Comparison of ENCODE assay signal across 24 cellular contexts in the genomic region with DNA sequence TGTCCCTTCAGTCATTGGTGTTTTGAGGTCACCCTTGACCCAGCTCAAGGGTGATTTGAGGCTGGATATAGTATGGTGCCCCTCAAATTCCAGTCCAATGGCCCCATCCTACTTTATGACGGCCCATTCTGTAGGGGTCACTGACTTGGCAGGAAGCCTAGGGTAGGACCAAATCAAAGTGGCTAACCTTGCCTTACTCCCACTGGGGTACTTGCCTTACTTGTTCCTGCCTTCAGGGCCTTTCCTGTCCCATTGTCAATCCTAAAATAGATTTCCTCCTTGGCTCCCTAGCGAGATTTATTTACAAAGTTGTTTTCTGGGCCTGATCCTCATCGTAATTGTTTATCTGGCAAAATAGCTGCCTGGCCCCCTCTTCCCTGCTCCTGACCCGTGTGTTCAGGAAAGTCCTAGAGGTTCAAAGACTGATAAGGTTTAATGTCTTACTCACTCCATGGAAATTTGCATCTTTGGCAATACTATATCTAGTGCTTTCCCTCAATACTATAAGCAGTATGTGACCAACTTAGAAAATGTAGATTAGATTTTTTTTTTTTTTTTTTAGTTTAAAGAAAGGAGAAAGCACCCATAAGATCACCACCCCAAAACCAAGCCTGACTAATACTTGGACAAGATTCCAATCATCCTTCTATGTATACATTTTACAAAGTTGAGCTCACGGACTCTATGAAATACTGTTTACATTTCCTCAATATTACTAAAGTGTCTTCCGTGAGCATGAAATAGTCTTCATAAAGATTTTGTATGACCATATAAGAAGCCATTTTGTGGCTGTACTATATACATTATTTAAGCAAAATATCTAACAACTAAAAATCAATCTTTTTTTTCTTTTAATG. TPM values are rescaled to one million over a fixed set of nuclear protein-coding genes. Genes with fewer than 3 reads are reported as not detected.
DNase-seq lines count a peak whose midpoint lies in the region; ATAC-seq and TF ChIP-seq lines count a peak whose summit lies in the region.
"Had no signal": no experiment of that assay in that cellular context is flagged by ENCODE, and none has a peak within 500 bp of the region (broad histone marks: within the 10 kb centered on the region; RNA-seq: fewer than 3 reads in every experiment).

No MANE protein-coding gene starts in this region.

- no peak overlapping the region for H3K27ac ChIP-seq in H9 (ENCODE audit: insufficient read length, low read depth, low read length)
- H3K27ac ChIP-seq: 22Rv1, hepatocyte, prostate gland, upper lobe of right lung had no signal

- no peak for DNase-seq in T-helper 2 cell treated with Interferon-gamma antibody and Interleukin-4, amounts not matched to agents 5 μg/mL and 100 μg/mL, for 36 hours (ENCODE audit: low spot score)
- no peak for DNase-seq in T-helper 2 cell
- peak; percentile 30 for DNase-seq in ELR (ENCODE audit: low read depth)
- no peak for DNase-seq in activated naive CD8-positive, alpha-beta T cell treated with anti-CD3 and anti-CD28 coated beads, Interleukin-2, amount 50 U/mL, for 24 hours
- no peak for DNase-seq in naive B cell
- DNase-seq in H9: no peak
- DNase-seq in sciatic nerve (ENCODE audit: low spot score): no peak
- DNase-seq in 8988T: no peak
- DNase-seq: activated CD8-positive, alpha-beta memory T cell treated with anti-CD3 and anti-CD28 coated beads, Interleukin-2, amount 10 ng/mL, durations not matched to agents 7 days and 5 days; activated gamma-delta T cell treated with Interleukin-2 at 50 U/mL for 16 hours; cortex of kidney; DMS79; foreskin fibroblast; small intestine; stimulated activated CD4-positive, alpha-beta T cell treated with anti-CD3 and anti-CD28 coated beads, Interleukin-4, amount 100 ng/mL, for 4 hours; T-helper 9 cell; upper lobe of right lung had no signal

- H4K91ac ChIP-seq in H9 (ENCODE audit: insufficient read length, low read depth, low read length): no peak overlapping the region

- peaks cover 35% of the 10 kb centered on the region for H3K9me3 ChIP-seq in H9 (ENCODE audit: control insufficient read depth, low read depth, low read length)
- H3K9me3 ChIP-seq: prostate gland, upper lobe of right lung had no signal

- no peaks in the 10 kb centered on the region for H3K9me3 Mint-ChIP-seq in T-helper 2 cell treated with Interferon-gamma antibody and Interleukin-4, amounts not matched to agents 5 μg/mL and 100 μg/mL, for 36 hours
- H3K9me3 Mint-ChIP-seq in activated naive CD8-positive, alpha-beta T cell treated with anti-CD3 and anti-CD28 coated beads, Interleukin-2, amount 50 U/mL, for 24 hours: peaks cover 4% of the 10 kb centered on the region
- no peaks in the 10 kb centered on the region for H3K9me3 Mint-ChIP-seq in naive B cell
- H3K9me3 Mint-ChIP-seq in H9: peaks cover 48 to 56% of the 10 kb centered on the region in 2 experiments

- H2BK20ac ChIP-seq in H9 (ENCODE audit: low read depth, low read length, poor library complexity, severe bottlenecking): no peak overlapping the region

- no peak overlapping the region for H4K8ac ChIP-seq in H9 (replicated peaks; ENCODE audit: insufficient read length, low read depth, low read length)

- no peaks in the 10 kb centered on the region for H3K79me1 ChIP-seq in H9 (ENCODE audit: insufficient read depth, low read depth, low read length, poor library complexity, severe bottlenecking)

- H3K4me1 ChIP-seq in H9 (ENCODE audit: insufficient read depth, low read length): no peaks in the 10 kb centered on the region
- H3K4me1 ChIP-seq: prostate gland had no signal

- H3K18ac ChIP-seq in H9 (ENCODE audit: insufficient read length, low read depth, low read length): no peak overlapping the region

- no peak overlapping the region for H4K5ac ChIP-seq in H9 (ENCODE audit: insufficient read length, low read depth, low read length)

- H2BK12ac ChIP-seq in H9 (ENCODE audit: insufficient read length, low read depth, low read length): no peak overlapping the region

- no peak overlapping the region for H3K4me2 ChIP-seq in H9 (ENCODE audit: insufficient read depth, insufficient read length, low read length)
- H3K4me2 ChIP-seq: hepatocyte had no signal

- H3K4me1 Mint-ChIP-seq in T-helper 2 cell treated with Interferon-gamma antibody and Interleukin-4, amounts not matched to agents 5 μg/mL and 100 μg/mL, for 36 hours (ENCODE audit: low read depth): peaks cover 45% of the 10 kb centered on the region
- H3K4me1 Mint-ChIP-seq in activated naive CD8-positive, alpha-beta T cell treated with anti-CD3 and anti-CD28 coated beads, Interleukin-2, amount 50 U/mL, for 24 hours: peaks cover 69% of the 10 kb centered on the region
- H3K4me1 Mint-ChIP-seq in naive B cell (peaks cover 35 to 66% (median 47%) of the 10 kb centered on the region in 3 donors), H9 (peaks cover 8% of the 10 kb centered on the region in 2 experiments; a peak in 2 of 4 replicates)
- H3K4me1 Mint-ChIP-seq: brain had no signal

- H3T11ph ChIP-seq in H9 (ENCODE audit: low read length): no peak overlapping the region

- no peaks in the 10 kb centered on the region; the same call in 1 of the 2 replicates for H3K79me2 ChIP-seq in H9 (ENCODE audit: insufficient read depth, low read length)

- no peak overlapping the region for H3K56ac ChIP-seq in H9 (ENCODE audit: insufficient read length, low read depth, low read length)

- no peak overlapping the region for H3K23ac ChIP-seq in H9 (ENCODE audit: insufficient read length, low read depth, low read length)

- no peaks in the 10 kb centered on the region for H3K27me3 Mint-ChIP-seq in T-helper 2 cell treated with Interferon-gamma antibody and Interleukin-4, amounts not matched to agents 5 μg/mL and 100 μg/mL, for 36 hours (ENCODE audit: low read depth)
- H3K27me3 Mint-ChIP-seq in activated naive CD8-positive, alpha-beta T cell treated with anti-CD3 and anti-CD28 coated beads, Interleukin-2, amount 50 U/mL, for 24 hours: no peaks in the 10 kb centered on the region
- H3K27me3 Mint-ChIP-seq in naive B cell (no peaks in the 10 kb centered on the region), H9 (ENCODE audit: low read depth) (no peaks in the 10 kb centered on the region)
- H3K27me3 Mint-ChIP-seq: activated CD8-positive, alpha-beta memory T cell treated with anti-CD3 and anti-CD28 coated beads, Interleukin-2, amount 10 ng/mL, durations not matched to agents 7 days and 5 days; brain had no signal

- no peak overlapping the region for H2AK5ac ChIP-seq in H9 (ENCODE audit: insufficient read length, low read length)

- H3K4me3 Mint-ChIP-seq in T-helper 2 cell treated with Interferon-gamma antibody and Interleukin-4, amounts not matched to agents 5 μg/mL and 100 μg/mL, for 36 hours: no peak overlapping the region
- no peak overlapping the region for H3K4me3 Mint-ChIP-seq in activated naive CD8-positive, alpha-beta T cell treated with anti-CD3 and anti-CD28 coated beads, Interleukin-2, amount 50 U/mL, for 24 hours
- H3K4me3 Mint-ChIP-seq in naive B cell: peak overlapping the region in 1 of 8 donors; percentile 75
- H3K4me3 Mint-ChIP-seq in H9: no peak overlapping the region
- H3K4me3 Mint-ChIP-seq: activated CD8-positive, alpha-beta memory T cell treated with anti-CD3 and anti-CD28 coated beads, Interleukin-2, amount 10 ng/mL, durations not matched to agents 7 days and 5 days; brain; nephron had no signal

- no peak overlapping the region for H2BK15ac ChIP-seq in H9 (ENCODE audit: low read depth, low read length)

- H3K23me2 ChIP-seq in H9 (ENCODE audit: insufficient read length, low read depth, low read length, poor library complexity, severe bottlenecking): no peaks in the 10 kb centered on the region

- H3K36me3 Mint-ChIP-seq in T-helper 2 cell treated with Interferon-gamma antibody and Interleukin-4, amounts not matched to agents 5 μg/mL and 100 μg/mL, for 36 hours (ENCODE audit: low read depth): peaks cover 37% of the 10 kb centered on the region
- peaks cover 42% of the 10 kb centered on the region for H3K36me3 Mint-ChIP-seq in activated naive CD8-positive, alpha-beta T cell treated with anti-CD3 and anti-CD28 coated beads, Interleukin-2, amount 50 U/mL, for 24 hours (ENCODE audit: low read depth)
- H3K36me3 Mint-ChIP-seq in naive B cell: peaks cover 7 to 15% of the 10 kb centered on the region in 2 donors
- H3K36me3 Mint-ChIP-seq in H9 (ENCODE audit: insufficient read depth in 1 of 3, low read depth in 3 of 3): peaks cover 6 to 14% (median 9%) of the 10 kb centered on the region in 3 experiments; a peak in 6 of 7 replicates
- H3K36me3 Mint-ChIP-seq: brain had no signal

- intact Hi-C loops in sciatic nerve (cut with DNase I): no loop called here

- H3K9ac ChIP-seq in H9 (ENCODE audit: extremely low read depth, insufficient read length, low read length): no peak overlapping the region

- H3K14ac ChIP-seq in H9 (ENCODE audit: insufficient read depth, low read length): no peak overlapping the region

- H2BK120ac ChIP-seq in H9 (ENCODE audit: low read depth, low read length, poor library complexity, severe bottlenecking): no peak overlapping the region

- WGBS in H9 (ENCODE audit: extremely low coverage, insufficient read length, low lambda C conversion rate): no CpG with 5 or more reads among the region's 6 CpGs

- H4K20me1 ChIP-seq in H9 (ENCODE audit: control insufficient read depth, insufficient read depth, insufficient read length): no peaks in the 10 kb centered on the region

- peak overlapping the region; percentile 31 for H3K27ac Mint-ChIP-seq in T-helper 2 cell treated with Interferon-gamma antibody and Interleukin-4, amounts not matched to agents 5 μg/mL and 100 μg/mL, for 36 hours
- H3K27ac Mint-ChIP-seq in activated naive CD8-positive, alpha-beta T cell treated with anti-CD3 and anti-CD28 coated beads, Interleukin-2, amount 50 U/mL, for 24 hours: peak overlapping the region; percentile 49
- H3K27ac Mint-ChIP-seq in naive B cell: peak overlapping the region in 4 of 6 donors; percentile 29 to 93 (median 64)
- H3K27ac Mint-ChIP-seq in H9: no peak overlapping the region
- H3K27ac Mint-ChIP-seq: activated CD8-positive, alpha-beta memory T cell treated with anti-CD3 and anti-CD28 coated beads, Interleukin-2, amount 10 ng/mL, durations not matched to agents 7 days and 5 days; brain; nephron had no signal

- no peak for ATAC-seq in activated naive CD8-positive, alpha-beta T cell treated with anti-CD3 and anti-CD28 coated beads, Interleukin-2, amount 50 U/mL, for 24 hours
- ATAC-seq in naive B cell (ENCODE audit: low read depth in 2 of 2): no peak
- no peak for ATAC-seq in sciatic nerve
- ATAC-seq: activated CD4-positive, CD25-positive, alpha-beta regulatory T cell treated with anti-CD3 and anti-CD28 coated beads, Interleukin-2, amount 50 U/mL, for 24 hours; activated CD8-positive, alpha-beta memory T cell treated with anti-CD3 and anti-CD28 coated beads, Interleukin-2, amount 10 ng/mL, durations not matched to agents 7 days and 5 days; HCT116; upper lobe of right lung had no signal

- TF ChIP-seq CTCF in H9 (conservative IDR thresholded peaks at IDR 0.05): no peak

- H2AFZ ChIP-seq in H9 (ENCODE audit: low read length): no peak overlapping the region
- H2AFZ ChIP-seq: hepatocyte had no signal

- H2BK5ac ChIP-seq in H9 (ENCODE audit: insufficient read length, low read length): no peak overlapping the region

- H3K27me3 ChIP-seq in H9 (ENCODE audit: insufficient read depth, low read length): no peaks in the 10 kb centered on the region
- H3K27me3 ChIP-seq: hepatocyte, upper lobe of right lung had no signal

- H3K4ac ChIP-seq in H9 (ENCODE audit: low read depth, low read length): no peak overlapping the region

RNA-seq across cellular contexts. Expression of a gene that starts 44.8 kb away (rescaled TPM):
- polyA plus RNA-seq in naive B cell (ENCODE audit: low read depth in 6 of 6): 100 to 1,000 TPM; 494 to 728 (median 559) TPM
- 126 and 129 TPM in 2 replicates for total RNA-seq in H9 (2021)
- total RNA-seq in sciatic nerve: 325 TPM

Comparison
In these comparisons a context has a peak if more than half of its experiments do, and no peak if none do; other contexts are left out.
1. H3K27ac Mint-ChIP-seq: peak in T-helper 2 cell treated with Interferon-gamma antibody and Interleukin-4, amounts not matched to agents 5 μg/mL and 100 μg/mL, for 36 hours (single experiment), activated naive CD8-positive, alpha-beta T cell treated with anti-CD3 and anti-CD28 coated beads, Interleukin-2, amount 50 U/mL, for 24 hours (single experiment) and naive B cell (4 of 6); none in H9 (0 of 3).